In genomic region chr15:67228286-67228685, GRCh38 we compare ENCODE assay signal across 22 cellular contexts. TPM values are rescaled to one million over a fixed set of nuclear protein-coding genes. Genes with fewer than 3 reads are reported as not detected.
A peak's percentile ranks its signal among the peaks of the same experiment; 100 is the strongest.
DNase-seq lines count a peak whose midpoint lies in the region; ATAC-seq and TF ChIP-seq lines count a peak whose summit lies in the region.
"Had no signal": no experiment of that assay in that cellular context is flagged by ENCODE, and none has a peak within 500 bp of the region (broad histone marks: within the 10 kb centered on the region; RNA-seq: fewer than 3 reads in every experiment).

No MANE protein-coding gene starts in this region.

- H3K36me3 ChIP-seq in SK-N-MC (ENCODE audit: insufficient read depth, low read length) (peaks cover 23% of the 10 kb centered on the region), mammary epithelial cell (ENCODE audit: insufficient read depth, low read length) (peaks cover 20% of the 10 kb centered on the region)

- CTCF ChIA-PET in GM10248 (lab: Yijun Ruan, JAX) (interaction anchor here (0.8 to 1.0 kb wide), 2 partner anchors 10 to 11 kb away, joined by 3 to 4 read pairs; no protein-coding TSS in a partner anchor), mammary epithelial cell (lab: Charles Lee; ENCODE audit: low non-redundant PET) (no interaction called here)

- no TSS peak for BruUV-seq in mammary epithelial cell (replicated peaks; lab: Mats Ljungman, UMichigan)

- H3K9me3 Mint-ChIP-seq in naive B cell: no peaks in the 10 kb centered on the region
- H3K9me3 Mint-ChIP-seq: CD8-positive, alpha-beta memory T cell had no signal

- intact Hi-C loops in mammary epithelial cell (cut with micrococcal nuclease): no loop called here

- H3K27me3 ChIP-seq in mammary epithelial cell (ENCODE audit: insufficient read depth, low read length): no peaks in the 10 kb centered on the region
- H3K27me3 ChIP-seq: Peyer's patch had no signal

- WGBS in mammary epithelial cell (ENCODE audit: low coverage, missing lambda C conversion rate): 100% methylated on average over 1 of the region's 1 CpG

- no peak overlapping the region for H3K4me3 Mint-ChIP-seq in naive B cell
- H3K4me3 Mint-ChIP-seq: CD8-positive, alpha-beta memory T cell had no signal

- DNase-seq in NOMO-1 treated with DMSO at 0.1 percent for 48 hours (lab: John Stamatoyannopoulos, UW; ENCODE audit: unreplicated experiment) (peak; percentile 11), NOMO-1 treated with dmso at 0.1 percent for 144 hours (lab: John Stamatoyannopoulos, UW; ENCODE audit: unreplicated experiment) (no peak), SK-N-MC (ENCODE audit: low read depth, low spot score) (peak; percentile 47), naive B cell (no peak), GM10248 (ENCODE audit: extremely low spot score) (no peak), inferior parietal cortex (ENCODE audit: extremely low spot score) (no peak), mammary epithelial cell (no peak)
- peak; percentile 60 for DNase-seq in Jurkat, Clone E6-1 (ENCODE audit: low read depth, low spot score)
- DNase-seq: 8988T; CD8-positive, alpha-beta memory T cell; DMS79 treated with DMSO at 0.1 percent for 48 hours; GDM1; HCEC 1CT; Karpas-422; NCI-H1436; NCI-H2029; NCI-H2171 treated with DMSO at 0.1 percent for 48 hours; NCI-H446 treated with DMSO at 0.1 percent for 48 hours; NCI-H82; Peyer's patch; Right ventricle myocardium superior; SK-N-SH had no signal

- TF ChIP-seq CTCF in GM10248 (IDR thresholded peaks at IDR 0.05; ENCODE audit: control extremely low read depth, extremely low read depth, low read depth, missing control alignments): no peak
- no peak for TF ChIP-seq CTCF in mammary epithelial cell (conservative IDR thresholded peaks at IDR 0.05 in 1 of 2, IDR thresholded peaks at IDR 0.05 in 1 of 2; ENCODE audit: extremely low read depth in 1 of 2, insufficient read depth in 1 of 2, low read depth in 1 of 2, low read length in 2 of 2)

- peaks cover 33% of the 10 kb centered on the region for H3K4me1 ChIP-seq in mammary epithelial cell (ENCODE audit: insufficient read depth, low read length)

- H3K4me3 ChIP-seq in Jurkat, Clone E6-1 (ENCODE audit: low read length): no peak overlapping the region
- H3K4me3 ChIP-seq in SK-N-MC (no peak overlapping the region), mammary epithelial cell (replicated peaks in 1 of 3; ENCODE audit: insufficient read depth in 1 of 3, low read depth in 2 of 3, low read length in 3 of 3) (no peak overlapping the region)
- H3K4me3 ChIP-seq: Peyer's patch had no signal

- no peak overlapping the region for H2AFZ ChIP-seq in mammary epithelial cell (ENCODE audit: low read depth, low read length)

- in situ Hi-C loops in mammary epithelial cell (cut with MboI; ENCODE audit: low sequenced_read_pairs in 2 of 2): no loop called here

- POLR2A ChIA-PET in GM10248 (lab: Yijun Ruan, JAX): no interaction called here

- dilution Hi-C loops in mammary epithelial cell (cut with HindIII; ENCODE audit: low sequenced_read_pairs): loop anchor here (5.0 kb wide), 1 partner anchor 81 kb away; no protein-coding TSS in a partner anchor

- H3K4me2 ChIP-seq in mammary epithelial cell (ENCODE audit: insufficient read depth, low read depth, low read length): no peak overlapping the region
- H3K4me2 ChIP-seq: SK-N-SH had no signal

- H3K27ac Mint-ChIP-seq in naive B cell: peak overlapping the region in 4 of 6 donors; percentile 10 to 67 (median 28)

- H3K9ac ChIP-seq in SK-N-MC (ENCODE audit: insufficient read length) (no peak overlapping the region), mammary epithelial cell (ENCODE audit: insufficient read depth, low read length) (no peak overlapping the region)
- H3K9ac ChIP-seq: SK-N-SH had no signal

- peaks cover 12% of the 10 kb centered on the region for H3K79me2 ChIP-seq in mammary epithelial cell (ENCODE audit: insufficient read depth, low read length)

- H3K27ac ChIP-seq in SK-N-MC: no peak overlapping the region
- H3K27ac ChIP-seq in mammary epithelial cell (ENCODE audit: insufficient read depth, low read depth, low read length): no peak overlapping the region
- H3K27ac ChIP-seq: Peyer's patch had no signal

- no peak for ATAC-seq in naive B cell (ENCODE audit: low read depth in 2 of 2)

- H3K9me3 ChIP-seq in SK-N-MC (ENCODE audit: low read depth, low read length): no peaks in the 10 kb centered on the region
- H3K9me3 ChIP-seq in mammary epithelial cell (replicated peaks; ENCODE audit: insufficient read depth, low read length): no peaks in the 10 kb centered on the region
- H3K9me3 ChIP-seq: Peyer's patch, SK-N-SH had no signal

- H3K4me1 Mint-ChIP-seq in naive B cell: peaks cover 7 to 11% (median 8%) of the 10 kb centered on the region in 3 donors

- H3K36me3 Mint-ChIP-seq in naive B cell: peaks cover 30 to 33% of the 10 kb centered on the region in 2 donors

- no peaks in the 10 kb centered on the region for H3K27me3 Mint-ChIP-seq in naive B cell
- H3K27me3 Mint-ChIP-seq: CD8-positive, alpha-beta memory T cell had no signal

- no peaks in the 10 kb centered on the region for H4K20me1 ChIP-seq in mammary epithelial cell (ENCODE audit: insufficient read depth, low read length)

RNA-seq across cellular contexts. Expression of gene AAGAB, which starts 26.2 kb away (rescaled TPM):
- 57.0 TPM for polyA plus RNA-seq in Jurkat, Clone E6-1 (2012; ENCODE audit: insufficient read depth, insufficient read length)
- polyA plus RNA-seq in naive B cell (ENCODE audit: low read depth in 6 of 6) (10 to 100 TPM; 30.7 to 41.8 (median 35.1) TPM), mammary epithelial cell (44.5 TPM)
- total RNA-seq in mammary epithelial cell: 10 to 100 TPM; 52.2 to 62.5 TPM
- 90.5 TPM for polyA minus RNA-seq in mammary epithelial cell

RNA-seq across cellular contexts. Expression of gene IQCH, which starts 26.3 kb away (rescaled TPM):
- polyA plus RNA-seq in Jurkat, Clone E6-1 (2012; ENCODE audit: insufficient read depth, insufficient read length): 4.5 TPM
- under 1 TPM in 2 of 6 donors, not detected in 4; 0.23 to 0.30 TPM for polyA plus RNA-seq in naive B cell (ENCODE audit: low read depth in 6 of 6)
- total RNA-seq in mammary epithelial cell: 1 to 10 TPM; 4.9 to 8.8 TPM
- 1.0 TPM for polyA plus RNA-seq in mammary epithelial cell
- 13.3 TPM for polyA minus RNA-seq in mammary epithelial cell

Comparison
In these comparisons a context has a peak if more than half of its experiments do, and no peak if none do; other contexts are left out.
1. DNase-seq: peak in NOMO-1 treated with DMSO at 0.1 percent for 48 hours (single experiment), Jurkat, Clone E6-1 (single experiment) and SK-N-MC (single experiment); none in NOMO-1 treated with dmso at 0.1 percent for 144 hours (single experiment), naive B cell (single experiment), GM10248 (single experiment), inferior parietal cortex (single experiment) and mammary epithelial cell (single experiment).